In the genomic region with DNA sequence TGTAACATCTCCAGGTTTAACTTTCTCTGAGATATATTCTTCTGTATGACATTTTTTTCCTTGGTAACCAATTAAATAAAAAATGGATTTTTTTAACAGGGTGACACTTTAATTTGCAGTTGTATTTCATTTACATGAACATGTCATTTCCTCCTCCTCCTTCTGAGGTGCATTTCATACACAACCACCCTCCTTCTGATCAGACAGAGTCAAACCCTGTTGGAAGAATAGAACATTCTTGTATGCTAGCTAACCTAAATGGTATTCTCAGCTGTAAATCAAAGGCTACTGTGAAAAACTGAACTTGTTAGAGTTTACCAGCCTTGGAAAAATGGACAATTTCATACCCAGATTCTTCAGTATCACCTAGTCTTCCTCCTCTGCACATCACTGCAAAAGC, we compare ENCODE assay signal across 22 cellular contexts. TPM values are rescaled to one million over a fixed set of nuclear protein-coding genes. Genes with fewer than 3 reads are reported as not detected.
"Had no signal": no experiment of that assay in that cellular context is flagged by ENCODE, and none has a peak within 500 bp of the region (broad histone marks: within the 10 kb centered on the region; RNA-seq: fewer than 3 reads in every experiment).

No MANE protein-coding gene starts in this region.

- H3K9me3 Mint-ChIP-seq: activated naive CD4-positive, alpha-beta T cell treated with anti-CD3 and anti-CD28 coated beads, Interleukin-2, amount 50 U/mL, for 24 hours; WTC11 had no signal

- H3K27me3 Mint-ChIP-seq: activated naive CD4-positive, alpha-beta T cell treated with anti-CD3 and anti-CD28 coated beads, Interleukin-2, amount 50 U/mL, for 24 hours; brain had no signal

- H3K4me2 ChIP-seq: SK-N-SH had no signal

- H3K27me3 ChIP-seq: cardiac muscle cell had no signal

- H3K9me3 ChIP-seq: SK-N-SH had no signal

- H3K9ac ChIP-seq: SK-N-SH had no signal

- H3K4me3 ChIP-seq: cardiac muscle cell had no signal

- H3K27ac Mint-ChIP-seq: activated CD8-positive, alpha-beta T cell treated with anti-CD3 and anti-CD28 coated beads, Interleukin-2, amount 10 ng/mL, durations not matched to agents 7 days and 5 days; activated naive CD4-positive, alpha-beta T cell treated with anti-CD3 and anti-CD28 coated beads, Interleukin-2, amount 50 U/mL, for 24 hours; WTC11 had no signal

- H3K4me3 Mint-ChIP-seq: activated CD8-positive, alpha-beta T cell treated with anti-CD3 and anti-CD28 coated beads, Interleukin-2, amount 10 ng/mL, durations not matched to agents 7 days and 5 days; activated naive CD4-positive, alpha-beta T cell treated with anti-CD3 and anti-CD28 coated beads, Interleukin-2, amount 50 U/mL, for 24 hours; brain; WTC11 had no signal

- DNase-seq: activated CD4-positive, alpha-beta T cell treated with anti-CD3 and anti-CD28 coated beads for 48 hours; activated CD4-positive, alpha-beta T cell treated with anti-CD3 and anti-CD28 coated beads, Interleukin-2, amount 50 U/mL, for 4 hours; activated CD4-positive, CD25-positive, alpha-beta regulatory T cell treated with anti-CD3 and anti-CD28 coated beads, Interleukin-2, amount 50 U/mL, for 72 hours; activated CD8-positive, alpha-beta memory T cell treated with anti-CD3 and anti-CD28 coated beads, Interleukin-2, amount 50 U/mL, for 48 hours; activated CD8-positive, alpha-beta T cell treated with anti-CD3 and anti-CD28 coated beads, Interleukin-2, amount 10 ng/mL, durations not matched to agents 7 days and 5 days; activated effector memory CD4-positive, alpha-beta T cell treated with Interleukin-2 at 50 U/mL for 16 hours; activated naive CD4-positive, alpha-beta T cell; activated T-cell treated with anti-CD3 and anti-CD28 coated beads, Interleukin-2, amount 50 U/mL, for 1 hour; amygdala; KG1; NCI-H2107; NCI-H226; NCI-H526; RPMI8226; SK-N-SH; T-helper 9 cell had no signal

- H3K27ac ChIP-seq: cardiac muscle cell had no signal

RNA-seq across cellular contexts. Expression of a gene that starts 52.7 kb away (rescaled TPM):
- total RNA-seq: NCI-H460, Right ventricle myocardium inferior had no signal
- polyA plus RNA-seq: cardiac muscle cell had no signal
